9 cellular contexts compared by ENCODE assay signal in genomic region chr1:38489844-38490270, GRCh38.
DNase-seq lines count a peak whose midpoint lies in the region; ATAC-seq, FAIRE-seq and TF ChIP-seq lines count a peak whose summit lies in the region.
"Had no signal": no experiment of that assay in that cellular context is flagged by ENCODE, and none has a peak within 500 bp of the region (broad histone marks: within the 10 kb centered on the region; RNA-seq: fewer than 3 reads in every experiment).

No MANE protein-coding gene starts in this region.

- H3K27me3 ChIP-seq in RWPE2 (ENCODE audit: insufficient read depth, poor library complexity, severe bottlenecking) (peaks cover 8% of the 10 kb centered on the region), astrocyte (ENCODE audit: insufficient read depth, low read length) (peaks cover 13% of the 10 kb centered on the region), transverse colon (peaks cover 21% of the 10 kb centered on the region)

- DNase-seq in AML-193 (lab: John Stamatoyannopoulos, UW) (peak; percentile 13 to 17), GM13976 (ENCODE audit: low spot score) (peak; percentile 60), RWPE2 (ENCODE audit: low spot score) (no peak), astrocyte (ENCODE audit: low read depth) (no peak), medulla oblongata (ENCODE audit: extremely low spot score) (peak; percentile 5), transverse colon (peak; percentile 15)

- no peak overlapping the region for H3K27ac Mint-ChIP-seq in astrocyte (ENCODE audit: unreplicated experiment)

- no peak overlapping the region for H3K9ac ChIP-seq in astrocyte (ENCODE audit: low read length)

- peaks cover 6% of the 10 kb centered on the region for H3K4me1 Mint-ChIP-seq in astrocyte (ENCODE audit: low read depth, unreplicated experiment)

- ATAC-seq in RWPE2 (ENCODE audit: low read depth) (peak; percentile 38; the same call in 1 of the 3 replicates), HG03095 (IDR thresholded peaks at IDR 0.05; ENCODE audit: unreplicated experiment) (no peak), GM18858 (IDR thresholded peaks at IDR 0.05; ENCODE audit: unreplicated experiment) (no peak)

- no peak for TF ChIP-seq EP300 in transverse colon (IDR thresholded peaks at IDR 0.05; ENCODE audit: low read depth)

- 54 to 74% methylated on average over 3 to 6 of the region's 6 CpGs for WGBS in transverse colon (ENCODE audit: low coverage in 1 of 2), 2 donors

- H3K27me3 Mint-ChIP-seq in astrocyte (ENCODE audit: low read depth, unreplicated experiment) = peaks cover 38% of the 10 kb centered on the region

- H3K4me1 ChIP-seq in RWPE2 (ENCODE audit: insufficient read depth, poor library complexity, severe bottlenecking) (no peaks in the 10 kb centered on the region), astrocyte (ENCODE audit: insufficient read depth, low read length) (no peaks in the 10 kb centered on the region), transverse colon (no peaks in the 10 kb centered on the region)

- no peak overlapping the region for H3K4me3 Mint-ChIP-seq in astrocyte (ENCODE audit: unreplicated experiment)

- no peak overlapping the region for H3K4me2 ChIP-seq in astrocyte (ENCODE audit: low read length)

- no peak overlapping the region for H3K27ac ChIP-seq in RWPE2 (ENCODE audit: poor library complexity, severe bottlenecking)
- no peak overlapping the region for H3K27ac ChIP-seq in astrocyte (ENCODE audit: low read depth, low read length)
- H3K27ac ChIP-seq in transverse colon = no peak overlapping the region

- no peak for FAIRE-seq in astrocyte (lab: Jason Lieb, UNC)
- FAIRE-seq: islet of Langerhans had no signal

- in situ Hi-C loops in GM13976 (cut with MboI; ENCODE audit: low sequenced_read_pairs, unreplicated experiment) = no loop called here
- in situ Hi-C loops in transverse colon (cut with MboI; ENCODE audit: low pct_ligation_motif_present in 1 of 4, low pct_unique_long_range_greater_than_20kb in 1 of 4, low sequenced_read_pairs in 3 of 4) = no loop called here

- no peak overlapping the region for H3K4me3 ChIP-seq in RWPE2 (ENCODE audit: severe bottlenecking)
- H3K4me3 ChIP-seq in astrocyte (ENCODE audit: insufficient read depth, low read depth, low read length) = no peak overlapping the region
- H3K4me3 ChIP-seq in transverse colon = no peak overlapping the region

- no peaks in the 10 kb centered on the region for H3K79me2 ChIP-seq in astrocyte (ENCODE audit: insufficient read depth, low read length)

- H2AFZ ChIP-seq in astrocyte (ENCODE audit: low read depth, low read length) = no peak overlapping the region

- no peaks in the 10 kb centered on the region for H3K9me3 ChIP-seq in RWPE2 (ENCODE audit: severe bottlenecking)
- H3K9me3 ChIP-seq in astrocyte (ENCODE audit: insufficient read depth, low read depth, low read length) = no peaks in the 10 kb centered on the region
- no peaks in the 10 kb centered on the region for H3K9me3 ChIP-seq in transverse colon

- H3K36me3 ChIP-seq in RWPE2 (ENCODE audit: low read depth) = no peaks in the 10 kb centered on the region
- H3K36me3 ChIP-seq in astrocyte (ENCODE audit: insufficient read depth, low read length) = no peaks in the 10 kb centered on the region
- no peaks in the 10 kb centered on the region for H3K36me3 ChIP-seq in transverse colon

- no peak for TF ChIP-seq POLR2A in transverse colon (IDR thresholded peaks at IDR 0.05)

- peak; percentile 23 for TF ChIP-seq CTCF in GM13976 (IDR thresholded peaks at IDR 0.05; ENCODE audit: borderline replicate concordance, control extremely low read depth, extremely low read depth, insufficient read depth, missing control alignments)
- TF ChIP-seq CTCF in RWPE2 (IDR thresholded peaks at IDR 0.05; ENCODE audit: poor library complexity, severe bottlenecking) = peak; percentile 47
- peak; percentile 27 for TF ChIP-seq CTCF in astrocyte (IDR thresholded peaks at IDR 0.05; ENCODE audit: insufficient read depth, low read depth, low read length)
- TF ChIP-seq CTCF in transverse colon (IDR thresholded peaks at IDR 0.05) = peak; percentile 13 to 41 (median 29)

- no peaks in the 10 kb centered on the region for H4K20me1 ChIP-seq in astrocyte (ENCODE audit: insufficient read depth, low read length)

- intact Hi-C loops in transverse colon (cut with DNase I; ENCODE audit: low total_unique reads) = no loop called here

- H3K36me3 Mint-ChIP-seq in astrocyte (ENCODE audit: low read depth, unreplicated experiment) = no peaks in the 10 kb centered on the region

- no peaks in the 10 kb centered on the region for H3K9me3 Mint-ChIP-seq in astrocyte (ENCODE audit: unreplicated experiment)

Comparison
In these comparisons a context has a peak if more than half of its experiments do, and no peak if none do; other contexts are left out.
1. DNase-seq: peak in AML-193 (2 of 2), GM13976 (single experiment), medulla oblongata (single experiment) and transverse colon (single experiment); none in RWPE2 (single experiment) and astrocyte (single experiment).
2. Peak in every context shown above with its lines, with median percentiles within 50 percentile points of each other: CTCF ChIP-seq.